Comparison of ENCODE assay signal across 24 cellular contexts in genomic region chr6:84749181-84749580, GRCh38.
"Had no signal": no experiment of that assay in that cellular context is flagged by ENCODE, and none has a peak within 500 bp of the region (broad histone marks: within the 10 kb centered on the region; RNA-seq: fewer than 3 reads in every experiment).

No MANE protein-coding gene starts in this region.

- H3K4me3 ChIP-seq: left lung, lower lobe of right lung, pancreas, prostate gland, skin epidermis, suprapubic skin, thoracic aorta, tibial nerve, uterus had no signal

- DNase-seq: hypothalamus; immature natural killer cell; kidney; left colon; left lung; lower lobe of right lung; mammary epithelial cell; mesenchymal stem cell; naive thymus-derived CD8-positive, alpha-beta T cell; nucleus accumbens; pancreas; posterior cingulate gyrus; retina; right cardiac atrium; stimulated activated CD4-positive, alpha-beta T cell treated with anti-CD3 and anti-CD28 coated beads, Interleukin-12 subunit alpha, Interleukin-12 subunit beta, amount 100 ng/mL, for 4 hours; stimulated activated CD4-positive, alpha-beta T cell treated with anti-CD3 and anti-CD28 coated beads, Interleukin-15, amount 100 ng/mL, for 24 hours; stimulated activated CD4-positive, alpha-beta T cell treated with anti-CD3 and anti-CD28 coated beads, Interleukin-4, amount 100 ng/mL, for 24 hours; stimulated activated naive CD4-positive, alpha-beta T cell; uterus had no signal
